Comparison of ENCODE assay signal across 17 cellular contexts in genomic region chr10:91708174-91708861, GRCh38.
"Had no signal": no experiment of that assay in that cellular context is flagged by ENCODE, and none has a peak within 500 bp of the region (broad histone marks: within the 10 kb centered on the region; RNA-seq: fewer than 3 reads in every experiment).

No MANE protein-coding gene starts in this region.

- H3K4me1 Mint-ChIP-seq: activated naive CD8-positive, alpha-beta T cell treated with anti-CD3 and anti-CD28 coated beads, Interleukin-2, amount 50 U/mL, for 24 hours had no signal

- H3K4me3 Mint-ChIP-seq: activated CD8-positive, alpha-beta T cell treated with anti-CD3 and anti-CD28 coated beads, Interleukin-2, amount 10 ng/mL, durations not matched to agents 7 days and 5 days; activated naive CD8-positive, alpha-beta T cell treated with anti-CD3 and anti-CD28 coated beads, Interleukin-2, amount 50 U/mL, for 24 hours; activated T-helper 1 cell treated with anti-CD3 and anti-CD28 coated beads, Interleukin-12 subunit alpha, Interleukin-12 subunit beta, Interleukin-2, Interleukin-4 antibody, amounts not matched to agents 30 ng/mL and 10 ng/mL and 1 ng/mL, durations not matched to agents 14 hours and 24 hours and 36 hours had no signal

- ATAC-seq: activated CD8-positive, alpha-beta T cell treated with anti-CD3 and anti-CD28 coated beads, Interleukin-2, amount 10 ng/mL, durations not matched to agents 7 days and 5 days; activated naive CD8-positive, alpha-beta T cell treated with anti-CD3 and anti-CD28 coated beads, Interleukin-2, amount 50 U/mL, for 24 hours had no signal

- DNase-seq: activated CD4-positive, alpha-beta T cell treated with anti-CD3 and anti-CD28 coated beads for 4 hours; activated CD8-positive, alpha-beta memory T cell treated with anti-CD3 and anti-CD28 coated beads, Interleukin-2, amount 50 U/mL, for 48 hours; activated CD8-positive, alpha-beta T cell treated with anti-CD3 and anti-CD28 coated beads, Interleukin-2, amount 10 ng/mL, durations not matched to agents 7 days and 5 days; activated naive CD4-positive, alpha-beta T cell treated with Interleukin-2 at 50 U/mL for 16 hours; activated naive CD8-positive, alpha-beta T cell treated with anti-CD3 and anti-CD28 coated beads, Interleukin-2, amount 50 U/mL, for 24 hours; foreskin melanocyte; head of caudate nucleus; islet precursor cell; left ventricle myocardium inferior; mesendoderm; ovary; retina; stomach; T1000 had no signal

- FAIRE-seq: bronchial epithelial cell, endometrium had no signal

- H3K9me3 Mint-ChIP-seq: activated naive CD8-positive, alpha-beta T cell treated with anti-CD3 and anti-CD28 coated beads, Interleukin-2, amount 50 U/mL, for 24 hours; activated T-helper 1 cell treated with anti-CD3 and anti-CD28 coated beads, Interleukin-12 subunit alpha, Interleukin-12 subunit beta, Interleukin-2, Interleukin-4 antibody, amounts not matched to agents 30 ng/mL and 10 ng/mL and 1 ng/mL, durations not matched to agents 14 hours and 24 hours and 36 hours had no signal

- H3K27ac Mint-ChIP-seq: activated CD8-positive, alpha-beta T cell treated with anti-CD3 and anti-CD28 coated beads, Interleukin-2, amount 10 ng/mL, durations not matched to agents 7 days and 5 days; activated naive CD8-positive, alpha-beta T cell treated with anti-CD3 and anti-CD28 coated beads, Interleukin-2, amount 50 U/mL, for 24 hours; activated T-helper 1 cell treated with anti-CD3 and anti-CD28 coated beads, Interleukin-12 subunit alpha, Interleukin-12 subunit beta, Interleukin-2, Interleukin-4 antibody, amounts not matched to agents 30 ng/mL and 10 ng/mL and 1 ng/mL, durations not matched to agents 14 hours and 24 hours and 36 hours had no signal
